Comparison of ENCODE assay signal across 8 cellular contexts in genomic region chr14:79011091-79011919, GRCh38.
A peak's percentile ranks its signal among the peaks of the same experiment; 100 is the strongest.
DNase-seq lines count a peak whose midpoint lies in the region; ATAC-seq and TF ChIP-seq lines count a peak whose summit lies in the region.

No MANE protein-coding gene starts in this region.

- H3K36me3 ChIP-seq in OCI-LY7 (ENCODE audit: insufficient read depth, low read length), result no peaks in the 10 kb centered on the region
- H3K36me3 ChIP-seq in esophagus squamous epithelium, result no peaks in the 10 kb centered on the region

- intact Hi-C loops in OCI-LY7 (cut with micrococcal nuclease; ENCODE audit: unreplicated experiment) (loop anchor here (10.0 kb wide), 1 partner anchor 467 kb away; no protein-coding TSS in a partner anchor), esophagus squamous epithelium (cut with DNase I) (no loop called here)

- WGBS in esophagus squamous epithelium, 2 donors, result 27 to 29% methylated on average over 7 to 8 of the region's 8 CpGs

- TF ChIP-seq CTCF in OCI-LY7 (conservative IDR thresholded peaks at IDR 0.05; ENCODE audit: low read length) (peak; percentile 73), esophagus squamous epithelium (IDR thresholded peaks at IDR 0.05) (peak in 4 of 6 experiments; percentile 24 to 44 (median 34))

- H4K20me1 ChIP-seq in OCI-LY7 (ENCODE audit: insufficient read depth, low read length), result no peaks in the 10 kb centered on the region

- H3K4me1 ChIP-seq in OCI-LY7 (ENCODE audit: insufficient read depth, low read length, poor library complexity, severe bottlenecking) (no peaks in the 10 kb centered on the region), esophagus squamous epithelium (no peaks in the 10 kb centered on the region)

- no peak for TF ChIP-seq POLR2A in esophagus squamous epithelium (IDR thresholded peaks at IDR 0.05)

- DNase-seq in COLO668 (lab: John Stamatoyannopoulos, UW; ENCODE audit: unreplicated experiment) (peak; percentile 22), HCEC 1CT (peak; percentile 91), OCI-LY7 (ENCODE audit: low spot score) (peak; percentile 44), esophagus squamous epithelium (lab: John Stamatoyannopoulos, UW) (no peak), renal cortical epithelial cell (ENCODE audit: low read depth) (peak; percentile 15), cerebellar nuclear complex (lab: John Stamatoyannopoulos, UW) (no peak), SHP77 treated with DMSO at 0.1 percent for 48 hours (lab: John Stamatoyannopoulos, UW) (no peak)

- POLR2A ChIA-PET in OCI-LY7 (lab: Charles Lee), result no interaction called here

- no peak overlapping the region for H2AFZ ChIP-seq in OCI-LY7 (ENCODE audit: low read length)

- H3K4me2 ChIP-seq in OCI-LY7 (ENCODE audit: low read length), result no peak overlapping the region

- no peak for ATAC-seq in GM18517 (IDR thresholded peaks at IDR 0.05; ENCODE audit: unreplicated experiment)

- H3K9me3 ChIP-seq in OCI-LY7 (ENCODE audit: low read length) (no peaks in the 10 kb centered on the region), esophagus squamous epithelium (no peaks in the 10 kb centered on the region)

- H3K4me3 ChIP-seq in OCI-LY7 (ENCODE audit: low read depth, low read length, poor library complexity, severe bottlenecking), result no peak overlapping the region
- no peak overlapping the region for H3K4me3 ChIP-seq in esophagus squamous epithelium

- H3K9me2 ChIP-seq in OCI-LY7 (ENCODE audit: insufficient read depth, low read length), result no peaks in the 10 kb centered on the region

- no TSS peak for BruUV-seq in OCI-LY7 (replicated peaks; lab: Mats Ljungman, UMichigan)

- H3K27ac ChIP-seq in OCI-LY7 (ENCODE audit: low read depth, low read length, poor library complexity, severe bottlenecking) (no peak overlapping the region), esophagus squamous epithelium (no peak overlapping the region)

- no peaks in the 10 kb centered on the region for H3K27me3 ChIP-seq in esophagus squamous epithelium

- CTCF ChIA-PET in OCI-LY7 (lab: Charles Lee; ENCODE audit: unreplicated experiment), result no interaction called here

- H3K79me2 ChIP-seq in OCI-LY7 (ENCODE audit: insufficient read depth, low read depth, low read length), result no peaks in the 10 kb centered on the region

Comparison
In these comparisons a context has a peak if more than half of its experiments do, and no peak if none do; other contexts are left out.
1. DNase-seq: peak in COLO668 (single experiment), HCEC 1CT (single experiment), OCI-LY7 (single experiment) and renal cortical epithelial cell (single experiment); none in esophagus squamous epithelium (single experiment), cerebellar nuclear complex (0 of 2) and SHP77 treated with DMSO at 0.1 percent for 48 hours (single experiment).